ENCODE assay signal across 8 cellular contexts in genomic region chr2:209334188-209335017, GRCh38.
DNase-seq lines count a peak whose midpoint lies in the region; ATAC-seq and TF ChIP-seq lines count a peak whose summit lies in the region.

No MANE protein-coding gene starts in this region.

- no peak overlapping the region for H3K9ac ChIP-seq in SK-N-MC (ENCODE audit: insufficient read length)

- H3K9me3 ChIP-seq in SK-N-MC (ENCODE audit: low read depth, low read length) = no peaks in the 10 kb centered on the region
- H3K9me3 ChIP-seq in testis = no peaks in the 10 kb centered on the region

- no peak overlapping the region for H3K4me3 ChIP-seq in SK-N-MC
- no peak overlapping the region for H3K4me3 ChIP-seq in coronary artery
- H3K4me3 ChIP-seq in testis = no peak overlapping the region

- H3K36me3 ChIP-seq in SK-N-MC (ENCODE audit: insufficient read depth, low read length) (no peaks in the 10 kb centered on the region), testis (ENCODE audit: low read depth, missing control alignments) (no peaks in the 10 kb centered on the region)

- DNase-seq in AML-193 (lab: John Stamatoyannopoulos, UW) (peak; percentile 56 to 67), NCI-H128 (lab: John Stamatoyannopoulos, UW; ENCODE audit: unreplicated experiment) (peak; percentile 32), SK-N-MC (ENCODE audit: low read depth, low spot score) (peak; percentile 52), coronary artery (ENCODE audit: low spot score) (no peak), lung microvascular endothelial cell (ENCODE audit: low read depth in 2 of 2) (peak; percentile 51 to 77), testis (peak; percentile 72)

- peaks cover 6% of the 10 kb centered on the region for H3K4me1 ChIP-seq in testis

- 10 to 11% methylated on average over 7 of the region's 7 CpGs for WGBS in testis, 2 donors

- no peak overlapping the region for H3K27ac ChIP-seq in SK-N-MC
- H3K27ac ChIP-seq in coronary artery = no peak overlapping the region
- H3K27ac ChIP-seq in testis = no peak overlapping the region

- no peaks in the 10 kb centered on the region for H3K27me3 ChIP-seq in testis

- TF ChIP-seq CTCF in coronary artery (IDR thresholded peaks at IDR 0.05) (peak; percentile 86), testis (IDR thresholded peaks at IDR 0.05) (peak; percentile 55 to 85 (median 57))

- ATAC-seq in GM18511 (IDR thresholded peaks at IDR 0.05; ENCODE audit: unreplicated experiment) (peak; percentile 93), HG02885 (IDR thresholded peaks at IDR 0.05; ENCODE audit: poor library complexity, unreplicated experiment) (peak; percentile 89)

- intact Hi-C loops in testis (cut with DNase I; ENCODE audit: low total_unique reads) = no loop called here

- TF ChIP-seq POLR2A in testis (IDR thresholded peaks at IDR 0.05) = no peak
